8 cellular contexts compared by ENCODE assay signal in the genomic region with DNA sequence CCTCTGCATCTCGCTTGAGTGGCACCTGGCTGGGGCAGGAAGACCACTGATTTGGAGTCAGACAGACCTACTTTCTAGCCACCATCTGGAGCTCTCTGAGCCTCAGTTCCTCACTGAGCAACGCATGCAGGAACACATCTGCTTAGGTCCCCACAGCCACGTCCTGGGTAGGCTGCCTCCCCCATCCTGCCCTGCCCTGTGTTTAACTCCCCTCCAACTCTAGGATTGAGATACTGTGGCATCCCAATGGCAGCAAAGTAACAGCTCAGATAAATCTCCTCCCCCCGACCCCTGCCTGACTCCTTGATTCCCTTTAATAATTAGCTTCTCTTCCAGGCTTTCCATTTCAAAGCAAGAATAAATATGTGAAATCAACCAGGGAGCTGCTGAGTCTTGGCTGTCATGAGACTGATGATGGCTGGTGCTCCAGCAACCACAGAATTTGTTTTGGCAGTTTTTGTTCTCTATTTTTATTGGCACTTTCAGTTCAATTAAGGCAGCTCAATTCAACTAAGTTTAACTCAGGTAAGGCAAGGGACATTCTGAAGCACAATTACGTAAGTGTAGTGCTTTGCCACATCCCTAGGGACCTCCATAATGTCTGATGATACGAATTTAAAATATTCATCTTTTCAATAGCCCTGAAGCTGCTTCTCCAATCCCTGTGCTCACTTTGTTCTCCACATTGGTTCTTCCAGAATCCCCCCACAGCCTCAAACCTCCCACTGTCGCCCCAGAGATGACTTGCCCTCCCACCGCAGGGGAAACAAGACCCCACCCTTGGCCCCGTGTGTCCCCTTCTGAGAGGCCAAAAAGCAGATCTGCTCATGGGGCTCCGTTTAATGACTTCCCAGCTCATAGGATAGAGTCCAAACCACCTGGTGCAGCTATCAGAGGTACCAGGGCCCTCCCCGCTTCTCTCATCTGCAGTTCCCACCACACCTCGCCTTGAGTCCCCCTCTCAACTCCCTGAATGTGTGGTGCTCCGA. TPM values are rescaled to one million over a fixed set of nuclear protein-coding genes. Genes with fewer than 3 reads are reported as not detected.
DNase-seq lines count a peak whose midpoint lies in the region; ATAC-seq and TF ChIP-seq lines count a peak whose summit lies in the region.

No MANE protein-coding gene starts in this region.

- H3K4me1 ChIP-seq in mucosa of rectum (ENCODE audit: control insufficient read depth in 2 of 2, insufficient read depth in 2 of 2, low read length in 2 of 2) (peaks cover 4 to 5% of the 10 kb centered on the region in 2 donors), right atrium auricular region (peaks cover 0 to 3% of the 10 kb centered on the region in 2 donors), A673 (ENCODE audit: insufficient read depth, low read length, poor library complexity, severe bottlenecking) (no peaks in the 10 kb centered on the region)

- intact Hi-C loops in A673 (cut with micrococcal nuclease; ENCODE audit: unreplicated experiment), result no loop called here

- H3K4me3 ChIP-seq in mucosa of rectum (ENCODE audit: low read length in 2 of 2), result no peak overlapping the region
- no peak overlapping the region for H3K4me3 ChIP-seq in right atrium auricular region
- H3K4me3 ChIP-seq in A673 (ENCODE audit: low read depth, low read length, poor library complexity, severe bottlenecking), result no peak overlapping the region

- DNase-seq in right atrium auricular region (ENCODE audit: low spot score), result no peak
- DNase-seq in A673 (ENCODE audit: low spot score), result no peak
- DNase-seq in NCI-H446 treated with DMSO at 0.1 percent for 48 hours (lab: John Stamatoyannopoulos, UW), result no peak
- no peak for DNase-seq in GF-D8 (lab: John Stamatoyannopoulos, UW)

- ATAC-seq in GM18858 (IDR thresholded peaks at IDR 0.05; ENCODE audit: unreplicated experiment) (peak; percentile 59), GM21619 (IDR thresholded peaks at IDR 0.05; ENCODE audit: unreplicated experiment) (peak; percentile 60), HG03558 (IDR thresholded peaks at IDR 0.05; ENCODE audit: extremely low read depth, unreplicated experiment) (peak; percentile 35)

- H3K36me3 ChIP-seq in mucosa of rectum (ENCODE audit: control insufficient read depth in 2 of 2, insufficient read depth in 2 of 2, low read length in 2 of 2), result peaks cover 4 to 8% of the 10 kb centered on the region in 2 donors
- H3K36me3 ChIP-seq in right atrium auricular region, result peaks cover 2% of the 10 kb centered on the region
- H3K36me3 ChIP-seq in A673 (ENCODE audit: insufficient read depth, low read length, poor library complexity, severe bottlenecking), result no peaks in the 10 kb centered on the region

- BruUV-seq in A673 (replicated peaks; lab: Mats Ljungman, UMichigan), result no TSS peak

- peak overlapping the region in 1 of 2 donors; percentile 14 for H3K9ac ChIP-seq in mucosa of rectum (ENCODE audit: low read depth in 1 of 2, low read length in 2 of 2)

- POLR2A ChIA-PET in A673 (lab: Charles Lee; ENCODE audit: low non-redundant PET), result no interaction called here

- H3K27me3 ChIP-seq in mucosa of rectum (ENCODE audit: control insufficient read depth in 2 of 2, insufficient read depth in 2 of 2, low read length in 2 of 2), result no peaks in the 10 kb centered on the region
- no peaks in the 10 kb centered on the region for H3K27me3 ChIP-seq in right atrium auricular region
- H3K27me3 ChIP-seq in A673 (replicated peaks; ENCODE audit: insufficient read depth, low read depth, low read length, poor library complexity), result no peaks in the 10 kb centered on the region

- TF ChIP-seq CTCF in right atrium auricular region (IDR thresholded peaks at IDR 0.05), result no peak
- no peak for TF ChIP-seq CTCF in A673 (conservative IDR thresholded peaks at IDR 0.05; ENCODE audit: low read depth, low read length)

- H3K27ac ChIP-seq in mucosa of rectum (ENCODE audit: low read depth in 2 of 2, low read length in 2 of 2) (peak overlapping the region; percentile 54 to 71), right atrium auricular region (no peak overlapping the region), A673 (ENCODE audit: low read depth, low read length, poor library complexity, severe bottlenecking) (no peak overlapping the region)

- CTCF ChIA-PET in A673 (lab: Charles Lee), result no interaction called here

- H3K9me3 ChIP-seq in mucosa of rectum (ENCODE audit: control insufficient read depth in 2 of 2, low read length in 2 of 2), result no peaks in the 10 kb centered on the region
- H3K9me3 ChIP-seq in right atrium auricular region, result no peaks in the 10 kb centered on the region
- no peaks in the 10 kb centered on the region for H3K9me3 ChIP-seq in A673 (ENCODE audit: low read depth, low read length, poor library complexity, severe bottlenecking)

RNA-seq across cellular contexts. Expression of gene ESR2, which starts 58.2 kb away (rescaled TPM):
- total RNA-seq in right atrium auricular region (under 1 TPM; 0.20 to 0.30 TPM), A673 (2021) (0.46 and 0.71 TPM in 2 replicates)

Comparison
In these comparisons a context has a peak if more than half of its experiments do, and no peak if none do; other contexts are left out.
1. H3K27ac ChIP-seq: peak in mucosa of rectum (2 of 2); none in right atrium auricular region (0 of 2) and A673 (single experiment).
2. Peak in every context shown above with its lines, with median percentiles within 50 percentile points of each other: ATAC-seq.